In the genomic region with DNA sequence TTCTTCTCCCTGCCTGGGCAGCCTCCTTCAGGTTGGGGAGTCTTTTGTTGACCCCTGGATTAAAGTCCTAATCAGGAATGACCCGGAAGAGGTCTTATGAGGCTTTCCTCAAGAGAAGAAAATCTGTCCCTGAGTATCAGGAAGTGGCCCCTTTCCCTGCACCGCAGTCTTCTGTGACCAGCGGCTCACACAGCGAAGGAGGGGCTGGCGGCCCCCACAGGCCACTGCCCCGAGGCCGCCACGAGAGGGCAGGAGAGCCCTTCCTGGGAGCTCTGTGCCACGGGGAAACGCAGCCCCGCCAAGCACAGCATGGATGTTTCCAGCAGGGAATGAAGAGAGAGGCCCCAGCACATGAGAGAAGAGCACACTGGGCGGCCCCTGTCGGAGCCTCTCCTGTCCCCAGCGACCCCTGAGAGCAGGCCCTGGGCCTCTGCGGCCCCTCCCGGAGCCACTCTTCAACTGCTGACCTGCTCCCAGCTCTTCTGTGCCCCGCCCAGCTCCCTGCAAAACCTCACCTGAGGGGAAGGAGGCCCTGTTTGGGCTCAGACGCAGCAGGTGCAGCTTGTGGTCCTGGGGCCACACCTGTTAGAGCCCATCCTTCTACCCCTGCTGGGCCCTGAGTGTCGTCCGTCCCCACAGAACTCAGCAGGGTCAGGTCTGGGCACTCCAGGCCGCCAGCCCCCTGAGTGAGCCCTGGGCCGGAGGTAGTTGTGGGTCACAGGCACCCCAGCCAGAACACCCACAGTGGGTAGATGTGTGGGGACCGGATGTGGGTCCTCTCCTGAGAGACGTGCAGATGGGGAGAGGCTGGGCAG, we compare ENCODE assay signal across 8 cellular contexts. TPM values are rescaled to one million over a fixed set of nuclear protein-coding genes. Genes with fewer than 3 reads are reported as not detected.
A peak's percentile ranks its signal among the peaks of the same experiment; 100 is the strongest.
DNase-seq lines count a peak whose midpoint lies in the region; ATAC-seq lines count a peak whose summit lies in the region.

No MANE protein-coding gene starts in this region.

- H3K9me3 ChIP-seq in HUES6 (ENCODE audit: control insufficient read depth, insufficient read depth, low read depth, low read length) (no peaks in the 10 kb centered on the region), mucosa of stomach (ENCODE audit: control insufficient read depth, low read length) (no peaks in the 10 kb centered on the region)

- H3K36me3 ChIP-seq in HUES6 (ENCODE audit: control insufficient read depth, insufficient read depth, low read length) (peaks cover 3% of the 10 kb centered on the region; the same call in 1 of the 2 replicates), mucosa of stomach (ENCODE audit: control insufficient read depth, insufficient read depth, low read length) (no peaks in the 10 kb centered on the region)

- in situ Hi-C loops in Caki2 (cut with HindIII; ENCODE audit: low pct_unique_long_range_greater_than_20kb, low sequenced_read_pairs): no loop called here

- H3K4me3 ChIP-seq in HUES6 (ENCODE audit: low read depth, low read length) (no peak overlapping the region), mucosa of stomach (ENCODE audit: low read length) (no peak overlapping the region)

- H3K27me3 ChIP-seq in HUES6 (ENCODE audit: control insufficient read depth, insufficient read depth, low read length) (no peaks in the 10 kb centered on the region), mucosa of stomach (ENCODE audit: control insufficient read depth, insufficient read depth, low read length) (peaks cover 8% of the 10 kb centered on the region)

- peaks cover 43% of the 10 kb centered on the region for H3K4me1 ChIP-seq in HUES6 (ENCODE audit: control insufficient read depth, insufficient read depth, low read length)
- peaks cover 27% of the 10 kb centered on the region for H3K4me1 ChIP-seq in mucosa of stomach (ENCODE audit: control insufficient read depth, insufficient read depth, low read length)

- peak; percentile 91 for DNase-seq in Caki2 (ENCODE audit: low read depth)
- peak; percentile 35 for DNase-seq in OCI-M2 (lab: John Stamatoyannopoulos, UW; ENCODE audit: unreplicated experiment)
- DNase-seq in activated T-cell treated with anti-CD3 and anti-CD28 coated beads for 4 hours: peak; percentile 58
- DNase-seq in epidermal melanocyte (ENCODE audit: insufficient read length, low spot score): peak; percentile 89
- peak; percentile 62 for DNase-seq in stimulated activated CD8-positive, alpha-beta memory T cell treated with anti-CD3 and anti-CD28 coated beads, Interleukin-4, amount 100 ng/mL, for 24 hours (ENCODE audit: low read depth)

- H3K27ac ChIP-seq in HUES6 (ENCODE audit: low read depth, low read length): peak overlapping the region; percentile 7; the same call in 1 of the 2 replicates

- H3K9ac ChIP-seq in HUES6 (ENCODE audit: low read length) (peak overlapping the region; percentile 14), mucosa of stomach (ENCODE audit: low read length) (peak overlapping the region; percentile 48)

- no peak for ATAC-seq in HG02970 (IDR thresholded peaks at IDR 0.05; ENCODE audit: low FRiP score, unreplicated experiment)

RNA-seq across cellular contexts. Expression of gene POFUT2, which starts 4.9 kb away (rescaled TPM):
- 35.2 and 87.3 TPM in 2 replicates for total RNA-seq in Caki2 (2014; rRNA removed; shearing (Covaris generic); ENCODE audit: low replicate concordance)

Comparison
In these comparisons a context has a peak if more than half of its experiments do, and no peak if none do; other contexts are left out.
1. DNase-seq: peak in every context shown above with its lines; median percentile 91 in Caki2; 89 in epidermal melanocyte; 62 in stimulated activated CD8-positive, alpha-beta memory T cell treated with anti-CD3 and anti-CD28 coated beads, Interleukin-4, amount 100 ng/mL, for 24 hours; 58 in activated T-cell treated with anti-CD3 and anti-CD28 coated beads for 4 hours; 35 in OCI-M2.